In genomic region chr9:95067057-95067456, GRCh38 we compare ENCODE assay signal across 27 cellular contexts.
DNase-seq lines count a peak whose midpoint lies in the region; ATAC-seq and TF ChIP-seq lines count a peak whose summit lies in the region.
"Had no signal": no experiment of that assay in that cellular context is flagged by ENCODE, and none has a peak within 500 bp of the region (broad histone marks: within the 10 kb centered on the region; RNA-seq: fewer than 3 reads in every experiment).

No MANE protein-coding gene starts in this region.

- H3K36me3 Mint-ChIP-seq in nephron progenitor cell (ENCODE audit: low read depth): peaks cover 38% of the 10 kb centered on the region
- H3K36me3 Mint-ChIP-seq in activated naive CD4-positive, alpha-beta T cell treated with anti-CD3 and anti-CD28 coated beads, Interleukin-2, amount 50 U/mL, for 72 hours: no peaks in the 10 kb centered on the region

- peaks cover 80% of the 10 kb centered on the region for H4K20me1 ChIP-seq in IMR-90 (ENCODE audit: insufficient read depth, low read length)

- CTCF ChIA-PET in IMR-90 (lab: Yijun Ruan, JAX): interaction anchor here (0.6 kb wide), 1 partner anchor 1110 kb away, joined by 3 read pairs; no protein-coding TSS in a partner anchor

- in situ Hi-C loops in IMR-90 (cut with MboI; ENCODE audit: low sequenced_read_pairs): no loop called here

- no peak overlapping the region for H2AK9ac ChIP-seq in IMR-90 (replicated peaks; ENCODE audit: low read depth, low read length, poor library complexity)

- no TSS peak for BruUV-seq in IMR-90 (replicated peaks; lab: Mats Ljungman, UMichigan)

- H3K4me1 Mint-ChIP-seq in nephron progenitor cell: peaks cover 17% of the 10 kb centered on the region

- peaks cover 30% of the 10 kb centered on the region for H3K9me1 ChIP-seq in IMR-90 (ENCODE audit: insufficient read depth, low read length)

- H3K14ac ChIP-seq in IMR-90 (replicated peaks; ENCODE audit: low read depth, low read length): 0 out of 2 replicates have a peak overlapping the region, but pooled peaks have one; percentile 19

- WGBS in IMR-90 (ENCODE audit: extremely low coverage in 2 of 2, insufficient read length in 1 of 2), 2 experiments: 100% methylated on average over 3 of the region's 6 CpGs; no CpG with 5 or more reads in 1 of the 2 experiments

- ATAC-seq in IMR-90 (ENCODE audit: low read depth): no peak
- ATAC-seq in activated naive CD4-positive, alpha-beta T cell treated with anti-CD3 and anti-CD28 coated beads, Interleukin-2, amount 50 U/mL, for 72 hours: no peak
- ATAC-seq in HG03442 (IDR thresholded peaks at IDR 0.05; ENCODE audit: unreplicated experiment): no peak
- ATAC-seq: GM12878, HCT116, left ventricle myocardium superior had no signal

- TF ChIP-seq POLR2A in IMR-90 (IDR thresholded peaks at IDR 0.05; ENCODE audit: low read depth, low read length): no peak

- H3K4me3 Mint-ChIP-seq in nephron progenitor cell: no peak overlapping the region
- H3K4me3 Mint-ChIP-seq: activated naive CD8-positive, alpha-beta T cell; nephron had no signal

- POLR2A ChIA-PET in IMR-90 (lab: Charles Lee; ENCODE audit: unreplicated experiment): no interaction called here

- H3K27me3 ChIP-seq in IMR-90 (ENCODE audit: control insufficient read depth, insufficient read depth, low read length): no peaks in the 10 kb centered on the region

- H3K27ac Mint-ChIP-seq in nephron progenitor cell: peak overlapping the region; percentile 93
- H3K27ac Mint-ChIP-seq in activated naive CD4-positive, alpha-beta T cell treated with anti-CD3 and anti-CD28 coated beads, Interleukin-2, amount 50 U/mL, for 72 hours: no peak overlapping the region
- H3K27ac Mint-ChIP-seq: activated naive CD8-positive, alpha-beta T cell; activated T-helper 2 cell treated with anti-CD3 and anti-CD28 coated beads, Interferon-gamma antibody, Interleukin-2, Interleukin-4, amounts not matched to agents 10 μg/mL and 5 μg/mL and 100 μg/mL, durations not matched to agents 14 hours and 24 hours and 36 hours; nephron had no signal

- peaks cover 58% of the 10 kb centered on the region for H3K36me3 ChIP-seq in IMR-90 (ENCODE audit: control insufficient read depth, insufficient read depth, low read length)

- no peak overlapping the region for H3K4me3 ChIP-seq in IMR-90 (ENCODE audit: insufficient read depth, low read depth, low read length)
- peak overlapping the region; percentile 38 for H3K4me3 ChIP-seq in coronary artery
- H3K4me3 ChIP-seq: GM12878 had no signal

- H3K27me3 Mint-ChIP-seq in nephron progenitor cell (ENCODE audit: low read depth, poor library complexity): no peaks in the 10 kb centered on the region
- H3K27me3 Mint-ChIP-seq: activated naive CD8-positive, alpha-beta T cell had no signal

- peak overlapping the region; percentile 17; the same call in 1 of the 2 replicates for H3K4me2 ChIP-seq in IMR-90 (ENCODE audit: low read depth, low read length)

- intact Hi-C loops in IMR-90 (cut with micrococcal nuclease): no loop called here

- peak overlapping the region; percentile 38 for H2BK5ac ChIP-seq in IMR-90 (ENCODE audit: low read depth, low read length, poor library complexity, severe bottlenecking)

- H3K9ac ChIP-seq in IMR-90 (ENCODE audit: low read depth, low read length): no peak overlapping the region

- peak overlapping the region; percentile 26; the same call in 1 of the 2 replicates for H2AK5ac ChIP-seq in IMR-90 (ENCODE audit: low read depth, low read length)

- no peaks in the 10 kb centered on the region for H3K9me3 ChIP-seq in IMR-90 (ENCODE audit: control insufficient read depth, insufficient read depth, low read length)

- H2AFZ ChIP-seq in IMR-90 (replicated peaks; ENCODE audit: low read length, poor library complexity): no peak overlapping the region

- H3K18ac ChIP-seq in IMR-90 (ENCODE audit: low read depth, low read length): no peak overlapping the region

- no peak for TF ChIP-seq RAD21 in IMR-90 (IDR thresholded peaks at IDR 0.05; ENCODE audit: low read length)

- no peak overlapping the region for H2BK15ac ChIP-seq in IMR-90 (ENCODE audit: low read depth, low read length)

- dilution Hi-C loops in IMR-90 (cut with HindIII; ENCODE audit: low sequenced_read_pairs, unreplicated experiment): no loop called here

- peaks cover 21% of the 10 kb centered on the region for H3K4me1 ChIP-seq in IMR-90 (ENCODE audit: control insufficient read depth, insufficient read depth, low read length)

- no peak overlapping the region for H2BK120ac ChIP-seq in IMR-90 (ENCODE audit: low read depth, low read length)

- H3K23ac ChIP-seq in IMR-90 (ENCODE audit: low read depth, low read length): peak overlapping the region; percentile 20; the same call in 1 of the 2 replicates

- H4K91ac ChIP-seq in IMR-90 (ENCODE audit: insufficient read depth, low read depth, low read length): no peak overlapping the region

- H3K27ac ChIP-seq in IMR-90 (ENCODE audit: insufficient read depth, low read length): peak overlapping the region; percentile 21; the same call in 1 of the 2 replicates
- H3K27ac ChIP-seq in coronary artery: peak overlapping the region; percentile 78 to 93
- peak overlapping the region; percentile 86 for H3K27ac ChIP-seq in substantia nigra (ENCODE audit: low read depth, low read length, poor library complexity, severe bottlenecking)

- DNase-seq in IMR-90: no peak
- no peak for DNase-seq in coronary artery (ENCODE audit: low spot score)
- no peak for DNase-seq in nephron progenitor cell
- DNase-seq in substantia nigra (lab: John Stamatoyannopoulos, UW): no peak
- DNase-seq in activated naive CD4-positive, alpha-beta T cell treated with anti-CD3 and anti-CD28 coated beads, Interleukin-2, amount 50 U/mL, for 72 hours (ENCODE audit: low spot score in 2 of 2): no peak
- no peak for DNase-seq in ureter (ENCODE audit: low spot score)
- DNase-seq in A172 (ENCODE audit: low spot score): no peak
- DNase-seq: activated CD4-positive, alpha-beta T cell treated with anti-CD3 and anti-CD28 coated beads, Interleukin-2, amount 50 U/mL, for 4 hours; activated CD8-positive, alpha-beta memory T cell treated with anti-CD3 and anti-CD28 coated beads, Interleukin-2, amount 50 U/mL, for 48 hours; cerebellar nuclear complex; effector CD4-positive, alpha-beta T cell; erythroblast; foreskin melanocyte; hypothalamus; left ventricle myocardium superior; NCI-H1105; NCI-H2029 treated with DMSO at 0.1 percent for 48 hours; NCI-H226; NCI-H748 treated with DMSO at 0.1 percent for 48 hours; stimulated activated CD4-positive, alpha-beta T cell treated with anti-CD3 and anti-CD28 coated beads, Interleukin-1b, Interleukin-23, amount 100 ng/mL, for 48 hours; T1000 had no signal

- peak overlapping the region; percentile 16; the same call in 1 of the 2 replicates for H3K4ac ChIP-seq in IMR-90 (ENCODE audit: low read depth, low read length)

- TF ChIP-seq CTCF in IMR-90 (conservative IDR thresholded peaks at IDR 0.05; ENCODE audit: low read depth, low read length): no peak
- TF ChIP-seq CTCF in coronary artery (IDR thresholded peaks at IDR 0.05): no peak
- no peak for TF ChIP-seq CTCF in nephron progenitor cell (IDR thresholded peaks at IDR 0.05)

- H3K56ac ChIP-seq in IMR-90 (ENCODE audit: extremely low read depth, insufficient read depth, low read length): no peak overlapping the region

- H3K9me3 Mint-ChIP-seq in nephron progenitor cell: no peaks in the 10 kb centered on the region
- H3K9me3 Mint-ChIP-seq in activated naive CD4-positive, alpha-beta T cell treated with anti-CD3 and anti-CD28 coated beads, Interleukin-2, amount 50 U/mL, for 72 hours: no peaks in the 10 kb centered on the region
- H3K9me3 Mint-ChIP-seq: activated T-helper 2 cell treated with anti-CD3 and anti-CD28 coated beads, Interferon-gamma antibody, Interleukin-2, Interleukin-4, amounts not matched to agents 10 μg/mL and 5 μg/mL and 100 μg/mL, durations not matched to agents 14 hours and 24 hours and 36 hours; nephron had no signal

- H3K79me1 ChIP-seq in IMR-90 (ENCODE audit: low read depth in 1 of 2, low read length in 2 of 2): peaks cover 16 to 86% of the 10 kb centered on the region in 2 experiments

- no peak overlapping the region; the same call in 1 of the 2 replicates for H4K5ac ChIP-seq in IMR-90 (ENCODE audit: low read depth, low read length)

- no peak overlapping the region; a peak in 1 of 4 replicates for H4K8ac ChIP-seq in IMR-90 (ENCODE audit: low read depth in 2 of 2, low read length in 2 of 2)

- no peak overlapping the region for H2BK20ac ChIP-seq in IMR-90 (ENCODE audit: low read depth, low read length)

TF ChIP-seq in IMR-90, 13 proteins besides CTCF, POLR2A, EP300 and RAD21:
- TF ChIP-seq RFX5 (IDR thresholded peaks at IDR 0.05; ENCODE audit: low read depth, low read length) (no peak), RCOR1 (IDR thresholded peaks at IDR 0.05; ENCODE audit: insufficient replicate concordance, low read length) (no peak)

Comparison
In these comparisons a context has a peak if more than half of its experiments do, and no peak if none do; other contexts are left out.
1. H3K27ac ChIP-seq: peak in every context shown above with its lines; median percentile 86 in substantia nigra; 86 in coronary artery; 21 in IMR-90.